In genomic region chr19:4319067-4319718, GRCh38 we compare ENCODE assay signal across 16 cellular contexts. TPM values are rescaled to one million over a fixed set of nuclear protein-coding genes. Genes with fewer than 3 reads are reported as not detected.
"Had no signal": no experiment of that assay in that cellular context is flagged by ENCODE, and none has a peak within 500 bp of the region (broad histone marks: within the 10 kb centered on the region; RNA-seq: fewer than 3 reads in every experiment).

No MANE protein-coding gene starts in this region.

- H3K36me3 ChIP-seq: gastrocnemius medialis had no signal

- H3K4me1 Mint-ChIP-seq: activated B cell treated with CpG ODN at 0.5 μM for 24 hours; activated naive CD8-positive, alpha-beta T cell treated with anti-CD3 and anti-CD28 coated beads, Interleukin-2, amount 50 U/mL, for 24 hours had no signal

- H3K4me3 Mint-ChIP-seq: activated B cell treated with CpG ODN at 0.5 μM for 24 hours; activated naive CD8-positive, alpha-beta T cell treated with anti-CD3 and anti-CD28 coated beads, Interleukin-2, amount 50 U/mL, for 24 hours; stimulated activated naive CD8-positive, alpha-beta T cell treated with anti-CD3 and anti-CD28 coated beads, Interleukin-15, Interleukin-2, amounts not matched to agents 100 ng/mL and 50 ng/mL, for 24 hours had no signal

- DNase-seq: activated B cell treated with CpG ODN at 0.5 μM for 24 hours; activated effector memory CD4-positive, alpha-beta T cell treated with Interleukin-2 at 50 U/mL for 16 hours; activated naive CD8-positive, alpha-beta T cell treated with anti-CD3 and anti-CD28 coated beads, Interleukin-2, amount 50 U/mL, for 24 hours; activated T-cell treated with anti-CD3 and anti-CD28 coated beads, Interleukin-2, amount 50 U/mL, for 1 hour; effector CD4-positive, alpha-beta T cell; gastrocnemius medialis; kidney; mesendoderm; retina; stimulated activated CD4-positive, alpha-beta T cell treated with anti-CD3 and anti-CD28 coated beads, Interleukin-4, amount 100 ng/mL, for 1 hour; stimulated activated CD8-positive, alpha-beta memory T cell treated with anti-CD3 and anti-CD28 coated beads, Interleukin-4, amount 100 ng/mL, for 48 hours; testis had no signal

- H3K27ac Mint-ChIP-seq: activated B cell treated with CpG ODN at 0.5 μM for 24 hours; activated naive CD8-positive, alpha-beta T cell treated with anti-CD3 and anti-CD28 coated beads, Interleukin-2, amount 50 U/mL, for 24 hours; stimulated activated naive CD8-positive, alpha-beta T cell treated with anti-CD3 and anti-CD28 coated beads, Interleukin-15, Interleukin-2, amounts not matched to agents 100 ng/mL and 50 ng/mL, for 24 hours had no signal

- H3K9me3 ChIP-seq: gastrocnemius medialis, testis had no signal

- H3K4me3 ChIP-seq: gastrocnemius medialis, testis had no signal

- H3K27me3 ChIP-seq: gastrocnemius medialis, testis had no signal

- H3K27me3 Mint-ChIP-seq: activated B cell treated with CpG ODN at 0.5 μM for 24 hours; activated naive CD8-positive, alpha-beta T cell treated with anti-CD3 and anti-CD28 coated beads, Interleukin-2, amount 50 U/mL, for 24 hours; stimulated activated naive CD8-positive, alpha-beta T cell treated with anti-CD3 and anti-CD28 coated beads, Interleukin-15, Interleukin-2, amounts not matched to agents 100 ng/mL and 50 ng/mL, for 24 hours had no signal

- H3K4me1 ChIP-seq: gastrocnemius medialis, parathyroid adenoma had no signal

- ATAC-seq: activated naive CD8-positive, alpha-beta T cell treated with anti-CD3 and anti-CD28 coated beads, Interleukin-2, amount 50 U/mL, for 24 hours; gastrocnemius medialis had no signal

- H3K27ac ChIP-seq: gastrocnemius medialis, parathyroid adenoma, testis had no signal

RNA-seq across cellular contexts. Expression of gene FSD1, which starts 14.8 kb away (rescaled TPM):
- total RNA-seq: gastrocnemius medialis, ureter had no signal

RNA-seq across cellular contexts. Expression of gene TMIGD2, which starts 17.0 kb away (rescaled TPM):
- total RNA-seq: activated B cell treated with CpG ODN at 0.5 μM for 24 hours, astrocyte, gastrocnemius medialis had no signal

RNA-seq across cellular contexts. Expression of gene SHD, which starts 40.1 kb away (rescaled TPM):
- total RNA-seq: activated B cell treated with CpG ODN at 0.5 μM for 24 hours, kidney, ureter had no signal
